In genomic region chr19:39515551-39516191, GRCh38 we compare ENCODE assay signal across 1 cellular context.
A peak's percentile ranks its signal among the peaks of the same experiment; 100 is the strongest.
TF ChIP-seq lines count a peak whose summit lies in the region.

No MANE protein-coding gene starts in this region.

TF ChIP-seq in H1, 55 proteins besides CTCF, POLR2A, EP300 and RAD21:
- TF ChIP-seq CBX8 (IDR thresholded peaks at IDR 0.05; ENCODE audit: borderline replicate concordance, low read depth, low read length) (no peak), EZH2 (IDR thresholded peaks at IDR 0.05; ENCODE audit: low read depth, low read length, severe bottlenecking) (no peak), PHF8 (conservative IDR thresholded peaks at IDR 0.05; ENCODE audit: low read depth, low read length) (0 out of 2 replicates have a peak, but pooled peaks have one; percentile 25), TBP (IDR thresholded peaks at IDR 0.05; ENCODE audit: low read depth, low read length) (0 out of 2 replicates have a peak, but pooled peaks have one; percentile 6), ASH2L (IDR thresholded peaks at IDR 0.05; ENCODE audit: low read length) (peak; percentile 60), JUN (IDR thresholded peaks at IDR 0.05; ENCODE audit: low read depth, low read length) (no peak), HDAC6 (IDR thresholded peaks at IDR 0.05; ENCODE audit: low read depth, low read length) (no peak), KDM4A (IDR thresholded peaks at IDR 0.05; ENCODE audit: low read depth, low read length, severe bottlenecking) (peak; percentile 81), NANOG (IDR thresholded peaks at IDR 0.05; ENCODE audit: insufficient read depth, low read depth, low read length, poor library complexity, severe bottlenecking) (no peak), CBX5 (IDR thresholded peaks at IDR 0.05; ENCODE audit: low read depth, low read length) (no peak), HDAC2 (IDR thresholded peaks at IDR 0.05; ENCODE audit: borderline replicate concordance in 1 of 2, low read depth in 2 of 2, low read length in 2 of 2) (no peak)
